In the genomic region with DNA sequence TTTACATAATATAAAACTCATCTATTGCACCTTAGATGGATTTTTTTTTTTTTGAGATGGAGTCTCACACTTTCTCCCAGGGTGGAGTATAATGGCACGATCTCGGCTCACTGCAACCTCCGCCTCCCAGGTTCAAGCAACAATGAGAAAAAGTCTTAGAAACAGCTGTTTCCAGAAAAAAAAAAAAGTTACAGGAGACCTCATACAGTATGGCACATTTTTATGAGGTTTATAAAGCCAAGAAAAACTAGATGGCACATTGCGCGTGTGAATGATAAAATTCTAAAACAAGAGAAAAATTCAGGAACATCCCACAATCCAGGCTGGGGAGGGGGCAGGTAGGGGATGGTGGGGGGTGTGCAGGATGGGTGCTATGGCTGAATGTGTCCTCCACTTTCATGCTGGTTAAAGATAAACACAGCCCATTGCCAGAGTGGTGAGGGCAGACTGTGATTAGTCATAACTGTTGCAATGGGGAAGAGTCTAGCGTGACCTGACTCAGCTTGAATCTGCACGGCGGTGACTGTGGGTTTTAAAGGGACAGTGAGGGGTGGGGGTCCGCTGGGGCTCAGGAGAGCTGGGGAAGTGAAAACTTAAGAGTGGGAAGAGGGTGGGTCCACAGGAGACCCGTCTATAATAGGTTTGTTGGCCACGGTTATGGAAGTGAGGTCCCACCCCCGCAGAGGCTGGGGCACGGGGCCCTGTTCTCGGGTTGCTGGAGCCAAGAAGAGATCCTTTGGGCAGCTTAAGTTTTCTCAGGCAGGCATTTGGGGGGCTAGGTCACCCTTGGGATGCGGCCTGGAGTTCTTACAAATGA, we compare ENCODE assay signal across 9 cellular contexts. TPM values are rescaled to one million over a fixed set of nuclear protein-coding genes. Genes with fewer than 3 reads are reported as not detected.
A peak's percentile ranks its signal among the peaks of the same experiment; 100 is the strongest.
DNase-seq lines count a peak whose midpoint lies in the region; ATAC-seq, FAIRE-seq and TF ChIP-seq lines count a peak whose summit lies in the region.
"Had no signal": no experiment of that assay in that cellular context is flagged by ENCODE, and none has a peak within 500 bp of the region (broad histone marks: within the 10 kb centered on the region; RNA-seq: fewer than 3 reads in every experiment).

No MANE protein-coding gene starts in this region.

- ATAC-seq in GM19455 (IDR thresholded peaks at IDR 0.05; ENCODE audit: unreplicated experiment) (peak; percentile 94), HG03342 (IDR thresholded peaks at IDR 0.05; ENCODE audit: unreplicated experiment) (peak; percentile 100)

- H3K36me3 ChIP-seq in CD8-positive, alpha-beta memory T cell (ENCODE audit: insufficient read depth, low read length): no peaks in the 10 kb centered on the region
- no peaks in the 10 kb centered on the region for H3K36me3 ChIP-seq in sigmoid colon

- no peaks in the 10 kb centered on the region for H3K9me3 Mint-ChIP-seq in T-helper 2 cell treated with Interferon-gamma antibody and Interleukin-4, amounts not matched to agents 5 μg/mL and 100 μg/mL, for 36 hours
- no peaks in the 10 kb centered on the region for H3K9me3 Mint-ChIP-seq in CD8-positive, alpha-beta memory T cell
- H3K9me3 Mint-ChIP-seq: nephron had no signal

- TF ChIP-seq CTCF in foreskin fibroblast (IDR thresholded peaks at IDR 0.05; ENCODE audit: low read depth, low read length) (no peak), sigmoid colon (IDR thresholded peaks at IDR 0.05) (no peak)

- H3K27me3 Mint-ChIP-seq in T-helper 2 cell treated with Interferon-gamma antibody and Interleukin-4, amounts not matched to agents 5 μg/mL and 100 μg/mL, for 36 hours (ENCODE audit: low read depth): peaks cover 2% of the 10 kb centered on the region
- no peaks in the 10 kb centered on the region for H3K27me3 Mint-ChIP-seq in CD8-positive, alpha-beta memory T cell

- POLR2A ChIA-PET in CD8-positive, alpha-beta memory T cell (lab: Charles Lee): no interaction called here

- no peak overlapping the region for H3K27ac ChIP-seq in CD8-positive, alpha-beta memory T cell (ENCODE audit: low read depth, low read length)
- no peak overlapping the region for H3K27ac ChIP-seq in sigmoid colon

- H3K4me3 Mint-ChIP-seq in T-helper 2 cell treated with Interferon-gamma antibody and Interleukin-4, amounts not matched to agents 5 μg/mL and 100 μg/mL, for 36 hours: peak overlapping the region; percentile 9
- no peak overlapping the region for H3K4me3 Mint-ChIP-seq in CD8-positive, alpha-beta memory T cell
- H3K4me3 Mint-ChIP-seq: nephron had no signal

- intact Hi-C loops in sigmoid colon (cut with DNase I): no loop called here

- no peak for TF ChIP-seq EP300 in sigmoid colon (IDR thresholded peaks at IDR 0.05)

- H3K4me3 ChIP-seq in foreskin fibroblast (ENCODE audit: low read depth in 1 of 2, low read length in 2 of 2) (no peak overlapping the region), sigmoid colon (no peak overlapping the region)
- no peak overlapping the region for H3K4me3 ChIP-seq in CD8-positive, alpha-beta memory T cell (ENCODE audit: low read length)

- peak; percentile 82 for FAIRE-seq in urothelium cell line (lab: Jason Lieb, UNC)

- DNase-seq in GF-D8 (lab: John Stamatoyannopoulos, UW): peak; percentile 43
- DNase-seq in T-helper 2 cell treated with Interferon-gamma antibody and Interleukin-4, amounts not matched to agents 5 μg/mL and 100 μg/mL, for 36 hours (ENCODE audit: low spot score): peak; percentile 53
- DNase-seq in foreskin fibroblast: peak; percentile 81 to 90
- DNase-seq in urothelium cell line (ENCODE audit: low spot score): peak; percentile 83
- no peak for DNase-seq in CD8-positive, alpha-beta memory T cell
- no peak for DNase-seq in sigmoid colon

- no peaks in the 10 kb centered on the region for H3K9me3 ChIP-seq in CD8-positive, alpha-beta memory T cell (ENCODE audit: low read length)
- no peaks in the 10 kb centered on the region for H3K9me3 ChIP-seq in sigmoid colon

- CTCF ChIA-PET in CD8-positive, alpha-beta memory T cell (lab: Charles Lee): no interaction called here

- H3K27ac Mint-ChIP-seq in T-helper 2 cell treated with Interferon-gamma antibody and Interleukin-4, amounts not matched to agents 5 μg/mL and 100 μg/mL, for 36 hours: peak overlapping the region; percentile 69
- H3K27ac Mint-ChIP-seq in CD8-positive, alpha-beta memory T cell: peak overlapping the region in 1 of 8 donors; percentile 77

- no peak for TF ChIP-seq POLR2A in sigmoid colon (IDR thresholded peaks at IDR 0.05)

- peaks cover 30% of the 10 kb centered on the region for H3K4me1 Mint-ChIP-seq in T-helper 2 cell treated with Interferon-gamma antibody and Interleukin-4, amounts not matched to agents 5 μg/mL and 100 μg/mL, for 36 hours (ENCODE audit: low read depth)
- H3K4me1 Mint-ChIP-seq in CD8-positive, alpha-beta memory T cell: peaks cover 5 to 13% (median 7%) of the 10 kb centered on the region in 3 donors

- H3K4me1 ChIP-seq in CD8-positive, alpha-beta memory T cell (ENCODE audit: insufficient read depth, low read length): no peaks in the 10 kb centered on the region
- no peaks in the 10 kb centered on the region for H3K4me1 ChIP-seq in sigmoid colon

- peaks cover 18% of the 10 kb centered on the region for H3K36me3 Mint-ChIP-seq in T-helper 2 cell treated with Interferon-gamma antibody and Interleukin-4, amounts not matched to agents 5 μg/mL and 100 μg/mL, for 36 hours (ENCODE audit: low read depth)
- peaks cover 6 to 10% (median 6%) of the 10 kb centered on the region in 3 donors for H3K36me3 Mint-ChIP-seq in CD8-positive, alpha-beta memory T cell

- H3K27me3 ChIP-seq in CD8-positive, alpha-beta memory T cell (ENCODE audit: insufficient read depth, low read length, poor library complexity, severe bottlenecking): no peaks in the 10 kb centered on the region
- H3K27me3 ChIP-seq in sigmoid colon: no peaks in the 10 kb centered on the region

- 62 to 69% methylated on average over 15 of the region's 15 CpGs for WGBS in sigmoid colon, 2 donors

RNA-seq across cellular contexts. Expression of a gene that starts 11.9 kb away (rescaled TPM):
- total RNA-seq in CD8-positive, alpha-beta memory T cell: 1 to 10 TPM; 1.8 to 3.1 TPM
- 5.7 TPM for polyA plus RNA-seq in CD8-positive, alpha-beta memory T cell
- 10 to 100 TPM in 1 of 4 donors, 1 to 10 TPM in 3; 6.1 to 15.5 (median 8.1) TPM for total RNA-seq in sigmoid colon
- 1 to 10 TPM; 1.4 to 6.2 (median 1.8) TPM for polyA plus RNA-seq in sigmoid colon

RNA-seq across cellular contexts. Expression of a gene that starts 12.3 kb away (rescaled TPM):
- total RNA-seq in CD8-positive, alpha-beta memory T cell: 10 to 100 TPM; 14.0 to 14.9 TPM
- 8.5 TPM for polyA plus RNA-seq in CD8-positive, alpha-beta memory T cell
- 1 to 10 TPM; 4.3 to 8.4 (median 6.1) TPM for total RNA-seq in sigmoid colon
- polyA plus RNA-seq in sigmoid colon: 10 to 100 TPM; 10.4 to 12.8 (median 12.6) TPM

Comparison
In these comparisons a context has a peak if more than half of its experiments do, and no peak if none do; other contexts are left out.
1. DNase-seq: peak in GF-D8 (single experiment), T-helper 2 cell treated with Interferon-gamma antibody and Interleukin-4, amounts not matched to agents 5 μg/mL and 100 μg/mL, for 36 hours (single experiment), foreskin fibroblast (2 of 2) and urothelium cell line (single experiment); none in CD8-positive, alpha-beta memory T cell (0 of 5) and sigmoid colon (single experiment).